Comparison of ENCODE assay signal across 16 cellular contexts in genomic region chr17:73464447-73464846, GRCh38.
A peak's percentile ranks its signal among the peaks of the same experiment; 100 is the strongest.
DNase-seq lines count a peak whose midpoint lies in the region; ATAC-seq and TF ChIP-seq lines count a peak whose summit lies in the region.
"Had no signal": no experiment of that assay in that cellular context is flagged by ENCODE, and none has a peak within 500 bp of the region (broad histone marks: within the 10 kb centered on the region; RNA-seq: fewer than 3 reads in every experiment).

No MANE protein-coding gene starts in this region.

- DNase-seq in stimulated activated naive CD8-positive, alpha-beta T cell treated with anti-CD3 and anti-CD28 coated beads, Interleukin-15, amount 100 ng/mL, for 72 hours, result no peak
- no peak for DNase-seq in activated naive CD8-positive, alpha-beta T cell treated with anti-CD3 and anti-CD28 coated beads for 36 hours
- DNase-seq in neural crest cell (ENCODE audit: low read depth, low spot score) (no peak), progenitor cell of endocrine pancreas (ENCODE audit: low spot score, unreplicated experiment) (no peak), NCI-H446 (lab: John Stamatoyannopoulos, UW) (no peak)
- no peak for DNase-seq in activated CD4-positive, alpha-beta T cell treated with anti-CD3 and anti-CD28 coated beads, Interleukin-2, amount 50 U/mL, for 48 hours
- DNase-seq: C1 segment of cervical spinal cord; Calu3; CD4-positive, alpha-beta memory T cell; DMS53; GF-D8; GOT3; HCEC 1CT had no signal

- no peaks in the 10 kb centered on the region for H3K36me3 Mint-ChIP-seq in stimulated activated naive CD8-positive, alpha-beta T cell treated with anti-CD3 and anti-CD28 coated beads, Interleukin-15, Interleukin-2, amounts not matched to agents 100 ng/mL and 50 ng/mL, for 24 hours (ENCODE audit: low read depth)
- peaks cover 5% of the 10 kb centered on the region for H3K36me3 Mint-ChIP-seq in activated naive CD8-positive, alpha-beta T cell treated with anti-CD3 and anti-CD28 coated beads for 36 hours
- peaks cover 7% of the 10 kb centered on the region for H3K36me3 Mint-ChIP-seq in neural crest cell (ENCODE audit: low read depth)
- H3K36me3 Mint-ChIP-seq in progenitor cell of endocrine pancreas (ENCODE audit: insufficient read depth), result no peaks in the 10 kb centered on the region
- H3K36me3 Mint-ChIP-seq: CD4-positive, alpha-beta memory T cell had no signal

- H3K9me3 Mint-ChIP-seq in stimulated activated naive CD8-positive, alpha-beta T cell treated with anti-CD3 and anti-CD28 coated beads, Interleukin-15, Interleukin-2, amounts not matched to agents 100 ng/mL and 50 ng/mL, for 24 hours, result no peaks in the 10 kb centered on the region
- H3K9me3 Mint-ChIP-seq in stimulated activated naive CD8-positive, alpha-beta T cell treated with anti-CD3 and anti-CD28 coated beads, Interleukin-15, amount 100 ng/mL, for 72 hours, result peaks cover 6 to 8% of the 10 kb centered on the region in 2 donors
- H3K9me3 Mint-ChIP-seq in activated naive CD8-positive, alpha-beta T cell treated with anti-CD3 and anti-CD28 coated beads for 36 hours, result peaks cover 3% of the 10 kb centered on the region
- H3K9me3 Mint-ChIP-seq in neural crest cell (peaks cover 2% of the 10 kb centered on the region), progenitor cell of endocrine pancreas (ENCODE audit: low read depth) (no peaks in the 10 kb centered on the region)

- H3K4me1 Mint-ChIP-seq in stimulated activated naive CD8-positive, alpha-beta T cell treated with anti-CD3 and anti-CD28 coated beads, Interleukin-15, Interleukin-2, amounts not matched to agents 100 ng/mL and 50 ng/mL, for 24 hours (ENCODE audit: low read depth), result no peaks in the 10 kb centered on the region
- no peaks in the 10 kb centered on the region for H3K4me1 Mint-ChIP-seq in stimulated activated naive CD8-positive, alpha-beta T cell treated with anti-CD3 and anti-CD28 coated beads, Interleukin-15, amount 100 ng/mL, for 72 hours
- H3K4me1 Mint-ChIP-seq in activated naive CD8-positive, alpha-beta T cell treated with anti-CD3 and anti-CD28 coated beads for 36 hours, result no peaks in the 10 kb centered on the region
- H3K4me1 Mint-ChIP-seq in neural crest cell, result peaks cover 12% of the 10 kb centered on the region
- no peaks in the 10 kb centered on the region for H3K4me1 Mint-ChIP-seq in progenitor cell of endocrine pancreas (ENCODE audit: low read depth)
- H3K4me1 Mint-ChIP-seq: B cell had no signal

- no peaks in the 10 kb centered on the region for H3K27me3 Mint-ChIP-seq in stimulated activated naive CD8-positive, alpha-beta T cell treated with anti-CD3 and anti-CD28 coated beads, Interleukin-15, Interleukin-2, amounts not matched to agents 100 ng/mL and 50 ng/mL, for 24 hours
- H3K27me3 Mint-ChIP-seq in stimulated activated naive CD8-positive, alpha-beta T cell treated with anti-CD3 and anti-CD28 coated beads, Interleukin-15, amount 100 ng/mL, for 72 hours, result no peaks in the 10 kb centered on the region
- H3K27me3 Mint-ChIP-seq in activated naive CD8-positive, alpha-beta T cell treated with anti-CD3 and anti-CD28 coated beads for 36 hours, result no peaks in the 10 kb centered on the region
- no peaks in the 10 kb centered on the region for H3K27me3 Mint-ChIP-seq in neural crest cell (ENCODE audit: low read depth)
- H3K27me3 Mint-ChIP-seq in progenitor cell of endocrine pancreas, result peaks cover 5% of the 10 kb centered on the region
- H3K27me3 Mint-ChIP-seq: B cell had no signal

- no peak for ATAC-seq in stimulated activated naive CD8-positive, alpha-beta T cell treated with anti-CD3 and anti-CD28 coated beads, Interleukin-15, amount 100 ng/mL, for 72 hours
- ATAC-seq in HG02571 (IDR thresholded peaks at IDR 0.05; ENCODE audit: unreplicated experiment), result no peak

- H3K4me3 Mint-ChIP-seq in stimulated activated naive CD8-positive, alpha-beta T cell treated with anti-CD3 and anti-CD28 coated beads, Interleukin-15, Interleukin-2, amounts not matched to agents 100 ng/mL and 50 ng/mL, for 24 hours, result no peak overlapping the region
- H3K4me3 Mint-ChIP-seq in stimulated activated naive CD8-positive, alpha-beta T cell treated with anti-CD3 and anti-CD28 coated beads, Interleukin-15, amount 100 ng/mL, for 72 hours, result no peak overlapping the region
- H3K4me3 Mint-ChIP-seq in activated naive CD8-positive, alpha-beta T cell treated with anti-CD3 and anti-CD28 coated beads for 36 hours, result no peak overlapping the region
- H3K4me3 Mint-ChIP-seq in neural crest cell (no peak overlapping the region), progenitor cell of endocrine pancreas (ENCODE audit: low read depth) (no peak overlapping the region)
- H3K4me3 Mint-ChIP-seq: B cell; CD4-positive, alpha-beta memory T cell had no signal

- H3K27ac Mint-ChIP-seq in stimulated activated naive CD8-positive, alpha-beta T cell treated with anti-CD3 and anti-CD28 coated beads, Interleukin-15, Interleukin-2, amounts not matched to agents 100 ng/mL and 50 ng/mL, for 24 hours, result peak overlapping the region; percentile 36
- peak overlapping the region in 1 of 2 donors; percentile 59 for H3K27ac Mint-ChIP-seq in stimulated activated naive CD8-positive, alpha-beta T cell treated with anti-CD3 and anti-CD28 coated beads, Interleukin-15, amount 100 ng/mL, for 72 hours
- peak overlapping the region; percentile 9 for H3K27ac Mint-ChIP-seq in activated naive CD8-positive, alpha-beta T cell treated with anti-CD3 and anti-CD28 coated beads for 36 hours
- H3K27ac Mint-ChIP-seq in neural crest cell (ENCODE audit: unreplicated experiment) (peak overlapping the region; percentile 36), progenitor cell of endocrine pancreas (peak overlapping the region; percentile 14)
- H3K27ac Mint-ChIP-seq: B cell had no signal

- TF ChIP-seq CTCF in neural crest cell (conservative IDR thresholded peaks at IDR 0.05), result no peak
- TF ChIP-seq CTCF in progenitor cell of endocrine pancreas (IDR thresholded peaks at IDR 0.05; ENCODE audit: unreplicated experiment), result no peak
